24 cellular contexts compared by ENCODE assay signal in genomic region chr13:100334209-100334608, GRCh38.
DNase-seq lines count a peak whose midpoint lies in the region; ATAC-seq and TF ChIP-seq lines count a peak whose summit lies in the region.
"Had no signal": no experiment of that assay in that cellular context is flagged by ENCODE, and none has a peak within 500 bp of the region (broad histone marks: within the 10 kb centered on the region; RNA-seq: fewer than 3 reads in every experiment).

No MANE protein-coding gene starts in this region.

- H3K9ac ChIP-seq in trophoblast cell (ENCODE audit: low read length) = no peak overlapping the region

- H2BK12ac ChIP-seq in trophoblast cell (ENCODE audit: low read length) = no peak overlapping the region

- no peak overlapping the region for H4K8ac ChIP-seq in trophoblast cell (ENCODE audit: low read depth, low read length)

- peak; percentile 92 for ATAC-seq in GM19395 (IDR thresholded peaks at IDR 0.05; ENCODE audit: unreplicated experiment)
- peak; percentile 85 for ATAC-seq in HG02571 (IDR thresholded peaks at IDR 0.05; ENCODE audit: unreplicated experiment)
- peak; percentile 69 for ATAC-seq in HG03521 (IDR thresholded peaks at IDR 0.05; ENCODE audit: unreplicated experiment)
- ATAC-seq: CD8-positive, alpha-beta T cell; gastroesophageal sphincter; K562; left lung had no signal

- TF ChIP-seq CTCF in kidney epithelial cell (IDR thresholded peaks at IDR 0.05; ENCODE audit: insufficient read depth, low read length, poor library complexity, severe bottlenecking) = no peak
- no peak for TF ChIP-seq CTCF in brain microvascular endothelial cell (IDR thresholded peaks at IDR 0.05; ENCODE audit: low read depth, low read length, missing control alignments)

- no peak overlapping the region for H4K91ac ChIP-seq in trophoblast cell (ENCODE audit: low read depth, low read length)

- no peak overlapping the region for H2AFZ ChIP-seq in trophoblast cell (ENCODE audit: insufficient read depth, low read length, poor library complexity)

- H3K9me3 ChIP-seq in trophoblast cell (ENCODE audit: insufficient read depth, low read depth, low read length) = no peaks in the 10 kb centered on the region
- H3K9me3 ChIP-seq: gastroesophageal sphincter, stomach had no signal

- no peak overlapping the region for H2AK5ac ChIP-seq in trophoblast cell (ENCODE audit: low read length)

- H3K14ac ChIP-seq in trophoblast cell (ENCODE audit: low read length) = no peak overlapping the region

- H3K36me3 ChIP-seq in kidney epithelial cell (ENCODE audit: control insufficient read depth, insufficient read depth, low read length) = no peaks in the 10 kb centered on the region
- no peaks in the 10 kb centered on the region for H3K36me3 ChIP-seq in brain microvascular endothelial cell (replicated peaks)
- no peaks in the 10 kb centered on the region for H3K36me3 ChIP-seq in trophoblast cell (ENCODE audit: control insufficient read depth in 1 of 2, insufficient read depth in 2 of 2, low read length in 2 of 2)
- H3K36me3 ChIP-seq: adrenal gland had no signal

- H3K79me1 ChIP-seq in trophoblast cell (ENCODE audit: low read length) = no peaks in the 10 kb centered on the region

- intact Hi-C loops in cardiac septum (cut with DNase I) = no loop called here

- H3K27me3 ChIP-seq in kidney epithelial cell (ENCODE audit: control insufficient read depth, insufficient read depth, low read length) = no peaks in the 10 kb centered on the region
- H3K27me3 ChIP-seq in brain microvascular endothelial cell (replicated peaks) = no peaks in the 10 kb centered on the region
- H3K27me3 ChIP-seq in trophoblast cell (ENCODE audit: insufficient read depth, low read length) = no peaks in the 10 kb centered on the region
- H3K27me3 ChIP-seq: adrenal gland, gastroesophageal sphincter, left lung, stomach had no signal

- no peaks in the 10 kb centered on the region for H3K4me1 ChIP-seq in trophoblast cell (ENCODE audit: control insufficient read depth in 1 of 2, insufficient read depth in 2 of 2, low read length in 2 of 2)
- H3K4me1 ChIP-seq: adrenal gland, gastroesophageal sphincter, left lung, stomach had no signal

- H3K79me2 ChIP-seq in trophoblast cell (ENCODE audit: control insufficient read depth, insufficient read depth, low read length, poor library complexity) = no peaks in the 10 kb centered on the region

- no peak overlapping the region for H2BK5ac ChIP-seq in trophoblast cell (ENCODE audit: low read depth, low read length, poor library complexity)

- no peak overlapping the region for H3K23ac ChIP-seq in trophoblast cell (ENCODE audit: low read length)

- no peak overlapping the region for H3K18ac ChIP-seq in trophoblast cell (ENCODE audit: low read length)

- H3K4ac ChIP-seq in trophoblast cell (ENCODE audit: low read depth, low read length) = no peak overlapping the region

- H3K27ac ChIP-seq in brain microvascular endothelial cell = no peak overlapping the region
- H3K27ac ChIP-seq in trophoblast cell (ENCODE audit: low read depth, low read length) = no peak overlapping the region
- H3K27ac ChIP-seq: adrenal gland, gastroesophageal sphincter, left lung, skin epidermis, stomach had no signal

- WGBS in trophoblast cell (ENCODE audit: extremely low coverage, insufficient coverage, insufficient read length) = no CpG with 5 or more reads among the region's 1 CpG

- in situ Hi-C loops in brain microvascular endothelial cell (cut with HindIII; ENCODE audit: low pct_ligation_motif_present, low sequenced_read_pairs) = no loop called here

- H3K4me3 ChIP-seq in kidney epithelial cell (ENCODE audit: low read depth, low read length) = no peak overlapping the region
- no peak overlapping the region for H3K4me3 ChIP-seq in brain microvascular endothelial cell (ENCODE audit: low read depth, low read length)
- no peak overlapping the region for H3K4me3 ChIP-seq in trophoblast cell (ENCODE audit: low read depth, low read length)
- H3K4me3 ChIP-seq: adrenal gland, gastroesophageal sphincter, K562, left lung, skin epidermis, stomach had no signal

- H4K12ac ChIP-seq in trophoblast cell (ENCODE audit: low read depth, low read length) = no peak overlapping the region

- H3K4me2 ChIP-seq in trophoblast cell (ENCODE audit: low read length) = no peak overlapping the region

- DNase-seq in kidney epithelial cell (ENCODE audit: low read depth) = peak; percentile 54
- no peak for DNase-seq in cardiac septum (ENCODE audit: low spot score)
- no peak for DNase-seq in DMS53 (lab: John Stamatoyannopoulos, UW)
- DNase-seq in brain microvascular endothelial cell = no peak
- no peak for DNase-seq in trophoblast cell
- DNase-seq: activated effector memory CD4-positive, alpha-beta T cell treated with Interleukin-2 at 50 U/mL for 16 hours; adrenal gland; CD8-positive, alpha-beta T cell; erythroblast; HFFc6; left lung; midbrain; NCI-H1694 treated with DMSO at 0.1 percent for 48 hours; NCI-H345; nephron progenitor cell; posterior cingulate gyrus; stimulated activated CD4-positive, alpha-beta T cell treated with anti-CD3 and anti-CD28 coated beads, Interleukin-4, amount 100 ng/mL, for 1 hour; stomach had no signal

- H2BK120ac ChIP-seq in trophoblast cell (ENCODE audit: insufficient read depth, low read length, poor library complexity) = no peak overlapping the region
